Comparison of ENCODE assay signal across 30 cellular contexts in genomic region chr1:206854401-206855129, GRCh38. TPM values are rescaled to one million over a fixed set of nuclear protein-coding genes. Genes with fewer than 3 reads are reported as not detected.
DNase-seq lines count a peak whose midpoint lies in the region; ATAC-seq, FAIRE-seq and TF ChIP-seq lines count a peak whose summit lies in the region.
"Had no signal": no experiment of that assay in that cellular context is flagged by ENCODE, and none has a peak within 500 bp of the region (broad histone marks: within the 10 kb centered on the region; RNA-seq: fewer than 3 reads in every experiment).

No MANE protein-coding gene starts in this region.

- no peak overlapping the region for H3K4me2 ChIP-seq in astrocyte (ENCODE audit: low read length)
- H3K4me2 ChIP-seq in mesendoderm (ENCODE audit: low read length), result no peak overlapping the region
- H3K4me2 ChIP-seq: BLaER1 had no signal

- no peak for FAIRE-seq in astrocyte (lab: Jason Lieb, UNC)
- FAIRE-seq: frontal cortex, G401.6, small intestine had no signal

- H2AFZ ChIP-seq in astrocyte (ENCODE audit: low read depth, low read length), result no peak overlapping the region

- intact Hi-C loops in left colon (cut with DNase I, micrococcal nuclease), result no loop called here

- H4K5ac ChIP-seq in mesendoderm (ENCODE audit: low read length), result no peak overlapping the region

- H4K20me1 ChIP-seq in astrocyte (ENCODE audit: insufficient read depth, low read length), result no peaks in the 10 kb centered on the region
- H4K20me1 ChIP-seq: BLaER1 had no signal

- no peaks in the 10 kb centered on the region for H3K4me1 Mint-ChIP-seq in astrocyte (ENCODE audit: low read depth, unreplicated experiment)
- H3K4me1 Mint-ChIP-seq: mesothelial cell of epicardium had no signal

- no peak for TF ChIP-seq CTCF in astrocyte (IDR thresholded peaks at IDR 0.05; ENCODE audit: insufficient read depth, low read depth, low read length)

- H3K9me3 Mint-ChIP-seq in astrocyte (ENCODE audit: unreplicated experiment), result peaks cover 11% of the 10 kb centered on the region
- H3K9me3 Mint-ChIP-seq: activated naive CD8-positive, alpha-beta T cell treated with anti-CD3 and anti-CD28 coated beads, Interleukin-2, amount 50 U/mL, for 24 hours had no signal

- no peak for ATAC-seq in GM19023 (IDR thresholded peaks at IDR 0.05; ENCODE audit: unreplicated experiment)
- no peak for ATAC-seq in left colon
- ATAC-seq: activated naive CD8-positive, alpha-beta T cell treated with anti-CD3 and anti-CD28 coated beads, Interleukin-2, amount 50 U/mL, for 24 hours; naive thymus-derived CD4-positive, alpha-beta T cell; Panc1 had no signal

- no peak overlapping the region for H4K8ac ChIP-seq in mesendoderm (ENCODE audit: low read depth, low read length)

- no CpG with 5 or more reads among the region's 3 CpGs for WGBS in mesendoderm (ENCODE audit: extremely low coverage, insufficient coverage, low lambda C conversion rate)

- peaks cover 15% of the 10 kb centered on the region for H3K27me3 ChIP-seq in astrocyte (ENCODE audit: insufficient read depth, low read length)
- no peaks in the 10 kb centered on the region for H3K27me3 ChIP-seq in mesendoderm (ENCODE audit: insufficient read depth, low read length, poor library complexity)
- H3K27me3 ChIP-seq: BLaER1, breast epithelium had no signal

- H3K36me3 ChIP-seq in astrocyte (ENCODE audit: insufficient read depth, low read length), result no peaks in the 10 kb centered on the region
- H3K36me3 ChIP-seq in mesendoderm (ENCODE audit: control insufficient read depth, insufficient read depth, low read length), result no peaks in the 10 kb centered on the region
- H3K36me3 ChIP-seq: BLaER1, breast epithelium, esophagus muscularis mucosa had no signal

- H2AK5ac ChIP-seq in mesendoderm (ENCODE audit: low read length), result no peak overlapping the region

- H3K27ac Mint-ChIP-seq in astrocyte (ENCODE audit: unreplicated experiment), result no peak overlapping the region
- H3K27ac Mint-ChIP-seq: activated naive CD8-positive, alpha-beta T cell treated with anti-CD3 and anti-CD28 coated beads, Interleukin-2, amount 50 U/mL, for 24 hours; mesothelial cell of epicardium had no signal

- H3K27me3 Mint-ChIP-seq in astrocyte (ENCODE audit: low read depth, unreplicated experiment), result peaks cover 17% of the 10 kb centered on the region

- no peaks in the 10 kb centered on the region for H3K79me1 ChIP-seq in mesendoderm (ENCODE audit: low read length)

- H3K27ac ChIP-seq in astrocyte (ENCODE audit: low read depth, low read length) (no peak overlapping the region), mesendoderm (ENCODE audit: low read depth, low read length) (no peak overlapping the region)
- H3K27ac ChIP-seq: BLaER1, breast epithelium, coronary artery, esophagus muscularis mucosa had no signal

- no peak overlapping the region for H3K23ac ChIP-seq in mesendoderm (ENCODE audit: low read length)

- H3K4me1 ChIP-seq in astrocyte (ENCODE audit: insufficient read depth, low read length) (no peaks in the 10 kb centered on the region), mesendoderm (ENCODE audit: control insufficient read depth, low read depth, low read length) (no peaks in the 10 kb centered on the region)
- H3K4me1 ChIP-seq: breast epithelium, esophagus muscularis mucosa had no signal

- no peaks in the 10 kb centered on the region for H3K9me3 ChIP-seq in astrocyte (ENCODE audit: insufficient read depth, low read depth, low read length)

- H3K56ac ChIP-seq in mesendoderm (ENCODE audit: low read length), result no peak overlapping the region

- H3K4me3 ChIP-seq in astrocyte (ENCODE audit: insufficient read depth, low read depth, low read length), result no peak overlapping the region
- no peak overlapping the region for H3K4me3 ChIP-seq in mesendoderm (ENCODE audit: low read length)
- H3K4me3 ChIP-seq: BLaER1, breast epithelium, coronary artery, esophagus muscularis mucosa had no signal

- no peak overlapping the region for H2BK120ac ChIP-seq in mesendoderm (ENCODE audit: low read depth, low read length)

- H2BK5ac ChIP-seq in mesendoderm (ENCODE audit: low read length), result no peak overlapping the region

- H3K18ac ChIP-seq in mesendoderm (ENCODE audit: low read length), result no peak overlapping the region

- H3K4ac ChIP-seq in mesendoderm (ENCODE audit: low read depth, low read length), result no peak overlapping the region

- H3K9ac ChIP-seq in astrocyte (ENCODE audit: low read length) (no peak overlapping the region), mesendoderm (ENCODE audit: low read length) (no peak overlapping the region)
- H3K9ac ChIP-seq: BLaER1 had no signal

- H3K79me2 ChIP-seq in astrocyte (ENCODE audit: insufficient read depth, low read length) (no peaks in the 10 kb centered on the region), mesendoderm (ENCODE audit: control insufficient read depth, insufficient read depth, low read length) (no peaks in the 10 kb centered on the region)

- DNase-seq in EH (ENCODE audit: low read depth) (peak; percentile 33), M059J (ENCODE audit: low read depth) (peak; percentile 71), astrocyte (ENCODE audit: low read depth) (peak; percentile 39), mesendoderm (peak; percentile 51), left colon (no peak)
- DNase-seq in activated CD4-positive, alpha-beta T cell treated with anti-CD3 and anti-CD28 coated beads, Interleukin-2, amount 50 U/mL, for 4 hours, result no peak
- DNase-seq: activated CD4-positive, CD25-positive, alpha-beta regulatory T cell treated with anti-CD3 and anti-CD28 coated beads, Interleukin-2, amount 50 U/mL, for 72 hours; activated CD8-positive, alpha-beta memory T cell treated with anti-CD3 and anti-CD28 coated beads for 24 hours; activated gamma-delta T cell; activated naive CD8-positive, alpha-beta T cell treated with anti-CD3 and anti-CD28 coated beads, Interleukin-2, amount 50 U/mL, for 24 hours; activated T-cell treated with anti-CD3 and anti-CD28 coated beads, Interleukin-2, amount 50 U/mL, for 1 hour; GOT3; naive thymus-derived CD4-positive, alpha-beta T cell; NCI-H187; occipital lobe; small intestine; stimulated activated CD4-positive, alpha-beta T cell treated with anti-CD3 and anti-CD28 coated beads, Interleukin-1b, Interleukin-23, amount 100 ng/mL, for 48 hours; T-helper 1 cell had no signal

- H3K36me3 Mint-ChIP-seq in astrocyte (ENCODE audit: low read depth, unreplicated experiment), result no peaks in the 10 kb centered on the region
- H3K36me3 Mint-ChIP-seq: mesothelial cell of epicardium had no signal

- H2BK15ac ChIP-seq in mesendoderm (replicated peaks; ENCODE audit: low read depth), result no peak overlapping the region

- no peak overlapping the region for H3K4me3 Mint-ChIP-seq in astrocyte (ENCODE audit: unreplicated experiment)
- H3K4me3 Mint-ChIP-seq: activated naive CD8-positive, alpha-beta T cell treated with anti-CD3 and anti-CD28 coated beads, Interleukin-2, amount 50 U/mL, for 24 hours; mesothelial cell of epicardium; naive thymus-derived CD4-positive, alpha-beta T cell had no signal

RNA-seq across cellular contexts. Expression of gene IL20, which starts 10.9 kb away (rescaled TPM):
- total RNA-seq in M059J (2014; rRNA removed; shearing (Covaris generic)), result not detected in 2 replicates
- total RNA-seq in astrocyte (not detected in 2 replicates), left colon (not detected)
- not detected for polyA plus RNA-seq in mesendoderm (2013, experiment 1 of 2)
- not detected for polyA plus RNA-seq in mesendoderm (2013, experiment 2 of 2)
- total RNA-seq: esophagus muscularis mucosa; frontal cortex; mesothelial cell of epicardium; naive thymus-derived CD4-positive, alpha-beta T cell; NCI-H460; renal cortical epithelial cell; urinary bladder had no signal
- polyA plus RNA-seq: naive thymus-derived CD4-positive, alpha-beta T cell; small intestine; urinary bladder had no signal

RNA-seq across cellular contexts. Expression of gene IL24, which starts 42.7 kb away (rescaled TPM):
- total RNA-seq in M059J (2014; rRNA removed; shearing (Covaris generic)), result 1.3 and 1.8 TPM in 2 replicates
- total RNA-seq in astrocyte (not detected in 2 replicates), left colon (not detected)
- polyA plus RNA-seq in mesendoderm (2013, experiment 1 of 2), result 0.06 TPM
- polyA plus RNA-seq in mesendoderm (2013, experiment 2 of 2), result 0.07 TPM
- total RNA-seq: mesothelial cell of epicardium, NCI-H460, occipital lobe, renal cortical epithelial cell, urinary bladder had no signal

Comparison
In these comparisons a context has a peak if more than half of its experiments do, and no peak if none do; other contexts are left out.
1. DNase-seq: peak in EH (single experiment), M059J (single experiment), astrocyte (single experiment) and mesendoderm (single experiment); none in activated CD4-positive, alpha-beta T cell treated with anti-CD3 and anti-CD28 coated beads, Interleukin-2, amount 50 U/mL, for 4 hours (0 of 2) and left colon (0 of 2).